Comparison of ENCODE assay signal across 26 cellular contexts in the genomic region with DNA sequence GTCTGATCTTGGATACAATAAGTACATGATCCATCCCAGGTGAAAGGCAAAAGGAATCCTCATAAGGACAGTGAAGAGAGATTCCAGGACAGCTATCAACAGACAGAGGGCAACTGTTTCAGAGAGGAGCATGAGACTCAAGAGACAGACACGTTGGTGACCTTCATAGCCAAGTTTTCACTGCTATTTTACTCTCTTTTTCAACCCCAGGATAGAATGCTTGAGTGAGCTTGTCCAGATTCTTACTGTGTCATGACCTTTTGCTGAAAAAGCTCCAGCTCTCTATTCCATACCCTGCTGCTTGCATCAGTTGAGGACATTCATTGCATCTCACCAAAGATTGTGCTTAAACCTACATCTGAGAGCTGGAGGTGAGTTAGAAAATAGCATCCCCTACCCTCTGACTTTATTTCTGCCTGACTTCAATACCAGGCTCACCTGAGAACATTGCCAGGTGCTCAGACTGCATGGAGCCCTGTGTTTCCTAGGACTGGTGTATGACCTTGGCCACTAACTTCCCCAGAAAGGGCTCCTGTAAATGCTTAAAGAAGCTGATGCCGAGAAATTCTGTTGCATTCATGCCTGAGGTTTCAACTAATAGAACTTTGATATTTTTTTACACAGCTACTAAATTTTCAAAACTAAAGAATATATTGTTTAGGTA.
DNase-seq lines count a peak whose midpoint lies in the region; ATAC-seq and TF ChIP-seq lines count a peak whose summit lies in the region.
"Had no signal": no experiment of that assay in that cellular context is flagged by ENCODE, and none has a peak within 500 bp of the region (broad histone marks: within the 10 kb centered on the region; RNA-seq: fewer than 3 reads in every experiment).

No MANE protein-coding gene starts in this region.

- TF ChIP-seq CTCF in IMR-90 (conservative IDR thresholded peaks at IDR 0.05; ENCODE audit: low read depth, low read length) (no peak), choroid plexus epithelial cell (conservative IDR thresholded peaks at IDR 0.05; ENCODE audit: low read depth, low read length) (no peak), suprapubic skin (IDR thresholded peaks at IDR 0.05) (no peak)

- H2BK15ac ChIP-seq in IMR-90 (ENCODE audit: low read depth, low read length) = peak overlapping the region; percentile 97

- H4K20me1 ChIP-seq in IMR-90 (ENCODE audit: insufficient read depth, low read length) = no peaks in the 10 kb centered on the region

- peak overlapping the region; percentile 97 for H2BK120ac ChIP-seq in IMR-90 (ENCODE audit: low read depth, low read length)

- H2AFZ ChIP-seq in IMR-90 (replicated peaks; ENCODE audit: low read length, poor library complexity) = peak overlapping the region; percentile 34
- H2AFZ ChIP-seq: parathyroid adenoma had no signal

- H3K4me1 ChIP-seq in IMR-90 (ENCODE audit: control insufficient read depth, insufficient read depth, low read length) = peaks cover 25% of the 10 kb centered on the region
- peaks cover 15% of the 10 kb centered on the region for H3K4me1 ChIP-seq in suprapubic skin
- H3K4me1 ChIP-seq: ascending aorta, parathyroid adenoma had no signal

- H3K14ac ChIP-seq in IMR-90 (replicated peaks; ENCODE audit: low read depth, low read length) = peak overlapping the region; percentile 79

- in situ Hi-C loops in IMR-90 (cut with MboI; ENCODE audit: low sequenced_read_pairs) (no loop called here), KBM-7 (cut with MboI; ENCODE audit: low pct_unique_long_range_greater_than_20kb, low sequenced_read_pairs) (no loop called here)

- H2AK5ac ChIP-seq in IMR-90 (ENCODE audit: low read depth, low read length) = peak overlapping the region; percentile 87

- H3K27me3 ChIP-seq in IMR-90 (ENCODE audit: control insufficient read depth, insufficient read depth, low read length) (no peaks in the 10 kb centered on the region), suprapubic skin (no peaks in the 10 kb centered on the region)
- H3K27me3 ChIP-seq: ascending aorta had no signal

- no peak for TF ChIP-seq RAD21 in IMR-90 (IDR thresholded peaks at IDR 0.05; ENCODE audit: low read length)

- TF ChIP-seq POLR2A in IMR-90 (IDR thresholded peaks at IDR 0.05; ENCODE audit: low read depth, low read length) = no peak
- TF ChIP-seq POLR2A in suprapubic skin (IDR thresholded peaks at IDR 0.05) = no peak

- peaks cover 13% of the 10 kb centered on the region for H3K9me1 ChIP-seq in IMR-90 (ENCODE audit: insufficient read depth, low read length)

- H3K9ac ChIP-seq in IMR-90 (ENCODE audit: low read depth, low read length) = no peak overlapping the region
- H3K9ac ChIP-seq: KMS-11, parathyroid adenoma had no signal

- H3K4me3 ChIP-seq in IMR-90 (ENCODE audit: insufficient read depth, low read depth, low read length) (no peak overlapping the region), choroid plexus epithelial cell (ENCODE audit: low read depth, low read length) (no peak overlapping the region), suprapubic skin (no peak overlapping the region)
- H3K4me3 ChIP-seq: ascending aorta had no signal

- BruUV-seq in IMR-90 (replicated peaks; lab: Mats Ljungman, UMichigan) = no TSS peak

- peak overlapping the region; percentile 88 for H4K91ac ChIP-seq in IMR-90 (ENCODE audit: insufficient read depth, low read depth, low read length)

- peak overlapping the region; percentile 76 for H3K18ac ChIP-seq in IMR-90 (ENCODE audit: low read depth, low read length)

- no peak overlapping the region for H3K56ac ChIP-seq in IMR-90 (ENCODE audit: extremely low read depth, insufficient read depth, low read length)

- peak overlapping the region; percentile 92 for H3K23ac ChIP-seq in IMR-90 (ENCODE audit: low read depth, low read length)

- ATAC-seq in IMR-90 (ENCODE audit: low read depth) (no peak), GM18517 (IDR thresholded peaks at IDR 0.05; ENCODE audit: unreplicated experiment) (no peak), left cardiac atrium (no peak)
- ATAC-seq: activated CD8-positive, alpha-beta memory T cell treated with anti-CD3 and anti-CD28 coated beads, Interleukin-2, amount 10 ng/mL, durations not matched to agents 7 days and 5 days; CD8-positive, alpha-beta T cell; esophagus mucosa; left colon; natural killer cell treated with Interleukin-12 subunit alpha and Interleukin-12 subunit beta and Interleukin-15 and Interleukin-18, amount 100 ng/mL, for 72 hours had no signal

- H4K8ac ChIP-seq in IMR-90 (ENCODE audit: low read depth in 2 of 2, low read length in 2 of 2) = peak overlapping the region; percentile 80 to 85

- no peak for TF ChIP-seq EP300 in suprapubic skin (IDR thresholded peaks at IDR 0.05)

- POLR2A ChIA-PET in IMR-90 (lab: Charles Lee; ENCODE audit: unreplicated experiment) = interaction anchor here (1.0 kb wide), 1 partner anchor 119 kb away, joined by 14 read pairs; no protein-coding TSS in a partner anchor

- peak overlapping the region; percentile 93 for H2BK20ac ChIP-seq in IMR-90 (ENCODE audit: low read depth, low read length)

- intact Hi-C loops in IMR-90 (cut with micrococcal nuclease) = loop anchor here (5.0 kb wide), 3 partner anchors 86 to 191 kb away; no protein-coding TSS in a partner anchor
- intact Hi-C loops in left cardiac atrium (cut with DNase I) = no loop called here

- H2BK5ac ChIP-seq in IMR-90 (ENCODE audit: low read depth, low read length, poor library complexity, severe bottlenecking) = peak overlapping the region; percentile 100

- H4K5ac ChIP-seq in IMR-90 (ENCODE audit: low read depth, low read length) = peak overlapping the region; percentile 90

- H3K79me1 ChIP-seq in IMR-90 (ENCODE audit: low read depth in 1 of 2, low read length in 2 of 2) = no peaks in the 10 kb centered on the region; a peak in 1 of 4 replicates

- dilution Hi-C loops in IMR-90 (cut with HindIII; ENCODE audit: low sequenced_read_pairs, unreplicated experiment) = no loop called here

- peak overlapping the region; percentile 19; the same call in 1 of the 2 replicates for H3K27ac ChIP-seq in IMR-90 (ENCODE audit: insufficient read depth, low read length)
- H3K27ac ChIP-seq in suprapubic skin = peak overlapping the region; percentile 32
- H3K27ac ChIP-seq: ascending aorta, KMS-11, parathyroid adenoma had no signal

- H3K36me3 ChIP-seq in IMR-90 (ENCODE audit: control insufficient read depth, insufficient read depth, low read length) = no peaks in the 10 kb centered on the region
- H3K36me3 ChIP-seq in suprapubic skin = no peaks in the 10 kb centered on the region
- H3K36me3 ChIP-seq: ascending aorta had no signal

- no peak overlapping the region for H3K4me2 ChIP-seq in IMR-90 (ENCODE audit: low read depth, low read length)
- H3K4me2 ChIP-seq: KMS-11 had no signal

- H2AK9ac ChIP-seq in IMR-90 (replicated peaks; ENCODE audit: low read depth, low read length, poor library complexity) = no peak overlapping the region

- DNase-seq in IMR-90 (no peak), choroid plexus epithelial cell (ENCODE audit: low read depth) (peak; percentile 53), kidney tubule cell (ENCODE audit: low spot score) (peak; percentile 17), suprapubic skin (ENCODE audit: low spot score in 2 of 2) (no peak), left cardiac atrium (no peak), KBM-7 (no peak)
- DNase-seq: activated CD4-positive, alpha-beta T cell treated with anti-CD3 and anti-CD28 coated beads for 48 hours; activated CD8-positive, alpha-beta memory T cell treated with anti-CD3 and anti-CD28 coated beads, Interleukin-2, amount 10 ng/mL, durations not matched to agents 7 days and 5 days; activated naive CD4-positive, alpha-beta T cell treated with anti-CD3 and anti-CD28 coated beads, Interleukin-2, amount 50 U/mL, for 16 hours; AML-193; CD8-positive, alpha-beta T cell; cerebellar nuclear complex; DMS53; GF-D8; glutamatergic neuron; HCEC 1CT; left colon; midbrain; NCI-H187; SHP77 treated with DMSO at 0.1 percent for 48 hours had no signal

- CTCF ChIA-PET in IMR-90 (lab: Yijun Ruan, JAX) = no interaction called here

- H3K4ac ChIP-seq in IMR-90 (ENCODE audit: low read depth, low read length) = peak overlapping the region; percentile 83

- no CpG with 5 or more reads among the region's 2 CpGs for WGBS in IMR-90 (ENCODE audit: extremely low coverage in 2 of 2, insufficient read length in 1 of 2), 2 experiments
- 79% methylated on average over 2 of the region's 2 CpGs for WGBS in suprapubic skin

- H3K9me3 ChIP-seq in IMR-90 (ENCODE audit: control insufficient read depth, insufficient read depth, low read length) = no peaks in the 10 kb centered on the region
- no peaks in the 10 kb centered on the region for H3K9me3 ChIP-seq in suprapubic skin
- H3K9me3 ChIP-seq: ascending aorta had no signal

TF ChIP-seq in IMR-90, 13 proteins besides CTCF, POLR2A, EP300 and RAD21 (continues in another document):
- no peak for TF ChIP-seq BHLHE40 (IDR thresholded peaks at IDR 0.05; ENCODE audit: low read depth, low read length)
- no peak for TF ChIP-seq MXI1 (IDR thresholded peaks at IDR 0.05; ENCODE audit: borderline replicate concordance, low read depth, low read length)
- TF ChIP-seq, protein P1, sequence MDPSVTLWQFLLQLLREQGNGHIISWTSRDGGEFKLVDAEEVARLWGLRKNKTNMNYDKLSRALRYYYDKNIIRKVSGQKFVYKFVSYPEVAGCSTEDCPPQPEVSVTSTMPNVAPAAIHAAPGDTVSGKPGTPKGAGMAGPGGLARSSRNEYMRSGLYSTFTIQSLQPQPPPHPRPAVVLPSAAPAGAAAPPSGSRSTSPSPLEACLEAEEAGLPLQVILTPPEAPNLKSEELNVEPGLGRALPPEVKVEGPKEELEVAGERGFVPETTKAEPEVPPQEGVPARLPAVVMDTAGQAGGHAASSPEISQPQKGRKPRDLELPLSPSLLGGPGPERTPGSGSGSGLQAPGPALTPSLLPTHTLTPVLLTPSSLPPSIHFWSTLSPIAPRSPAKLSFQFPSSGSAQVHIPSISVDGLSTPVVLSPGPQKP (IDR thresholded peaks at IDR 0.05; ENCODE audit: borderline replicate concordance, low read depth, low read length) = no peak
- TF ChIP-seq SMC3 (IDR thresholded peaks at IDR 0.05; ENCODE audit: low read depth, low read length) = no peak
- TF ChIP-seq MAFK (IDR thresholded peaks at IDR 0.05; ENCODE audit: low read depth, low read length) = no peak
- TF ChIP-seq, protein P2, sequence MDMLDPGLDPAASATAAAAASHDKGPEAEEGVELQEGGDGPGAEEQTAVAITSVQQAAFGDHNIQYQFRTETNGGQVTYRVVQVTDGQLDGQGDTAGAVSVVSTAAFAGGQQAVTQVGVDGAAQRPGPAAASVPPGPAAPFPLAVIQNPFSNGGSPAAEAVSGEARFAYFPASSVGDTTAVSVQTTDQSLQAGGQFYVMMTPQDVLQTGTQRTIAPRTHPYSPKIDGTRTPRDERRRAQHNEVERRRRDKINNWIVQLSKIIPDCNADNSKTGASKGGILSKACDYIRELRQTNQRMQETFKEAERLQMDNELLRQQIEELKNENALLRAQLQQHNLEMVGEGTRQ (IDR thresholded peaks at IDR 0.05; ENCODE audit: low read depth, low read length) = no peak
- no peak for TF ChIP-seq RCOR1 (IDR thresholded peaks at IDR 0.05; ENCODE audit: insufficient replicate concordance, low read length)
- no peak for TF ChIP-seq NFE2L2 (IDR thresholded peaks at IDR 0.05; ENCODE audit: low read depth, low read length)
- no peak for TF ChIP-seq CEBPB (IDR thresholded peaks at IDR 0.05; ENCODE audit: low read depth, low read length)
- TF ChIP-seq RFX5 (IDR thresholded peaks at IDR 0.05; ENCODE audit: low read depth, low read length) = no peak

Comparison
In these comparisons a context has a peak if more than half of its experiments do, and no peak if none do; other contexts are left out.
1. DNase-seq: peak in choroid plexus epithelial cell (single experiment) and kidney tubule cell (single experiment); none in IMR-90 (single experiment), suprapubic skin (0 of 2), left cardiac atrium (single experiment) and KBM-7 (single experiment).